Comparison of ENCODE assay signal across 2 cellular contexts in the genomic region with DNA sequence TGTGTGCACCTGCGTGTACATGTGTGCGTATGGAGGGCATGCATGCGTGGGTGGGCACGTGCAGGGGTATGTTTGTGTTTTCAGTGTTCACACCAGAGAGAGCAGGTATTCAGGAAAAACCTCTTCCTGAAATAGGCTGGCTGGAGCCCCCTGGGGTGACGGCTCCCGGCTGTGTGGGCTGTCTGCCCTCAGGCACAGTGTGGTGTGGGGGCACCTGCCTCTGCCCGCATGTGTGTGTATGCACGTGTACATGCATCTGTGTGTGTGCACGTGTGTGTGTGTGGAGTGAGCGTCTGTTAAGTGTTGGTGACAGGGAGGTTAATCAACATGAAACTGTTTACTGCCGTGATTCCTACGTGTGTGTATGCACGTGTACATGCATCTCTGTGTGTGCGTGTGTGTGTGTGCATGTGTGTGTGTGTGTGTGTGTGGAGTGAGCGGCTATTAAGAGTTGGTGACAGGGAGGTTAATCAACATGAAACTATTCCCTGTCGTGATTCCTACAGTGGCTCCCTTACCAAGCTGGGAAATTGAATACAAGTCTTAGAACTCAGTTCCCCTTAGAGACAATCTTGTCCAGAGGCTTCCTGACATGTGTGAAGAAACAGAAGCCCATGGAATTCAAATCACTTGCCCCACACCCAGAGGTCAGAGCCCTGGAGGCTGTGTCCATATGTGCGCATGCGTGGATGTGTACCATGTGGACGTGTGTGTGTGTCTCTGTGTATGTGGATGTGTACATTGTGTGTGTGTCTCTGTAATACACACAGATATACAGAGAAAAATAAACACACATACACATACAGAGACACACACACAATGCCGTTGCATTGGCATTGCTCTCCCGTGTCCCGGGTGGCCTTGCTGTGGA.
A peak's percentile ranks its signal among the peaks of the same experiment; 100 is the strongest.
TF ChIP-seq lines count a peak whose summit lies in the region.

No MANE protein-coding gene starts in this region.

TF ChIP-seq in HepG2, 621 proteins besides CTCF, POLR2A, EP300 and RAD21:
- TF ChIP-seq, protein P1, sequence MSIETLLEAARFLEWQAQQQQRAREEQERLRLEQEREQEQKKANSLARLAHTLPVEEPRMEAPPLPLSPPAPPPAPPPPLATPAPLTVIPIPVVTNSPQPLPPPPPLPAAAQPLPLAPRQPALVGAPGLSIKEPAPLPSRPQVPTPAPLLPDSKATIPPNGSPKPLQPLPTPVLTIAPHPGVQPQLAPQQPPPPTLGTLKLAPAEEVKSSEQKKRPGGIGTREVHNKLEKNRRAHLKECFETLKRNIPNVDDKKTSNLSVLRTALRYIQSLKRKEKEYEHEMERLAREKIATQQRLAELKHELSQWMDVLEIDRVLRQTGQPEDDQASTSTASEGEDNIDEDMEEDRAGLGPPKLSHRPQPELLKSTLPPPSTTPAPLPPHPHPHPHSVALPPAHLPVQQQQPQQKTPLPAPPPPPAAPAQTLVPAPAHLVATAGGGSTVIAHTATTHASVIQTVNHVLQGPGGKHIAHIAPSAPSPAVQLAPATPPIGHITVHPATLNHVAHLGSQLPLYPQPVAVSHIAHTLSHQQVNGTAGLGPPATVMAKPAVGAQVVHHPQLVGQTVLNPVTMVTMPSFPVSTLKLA (IDR thresholded peaks at IDR 0.05) = peak; percentile 65
- no peak for TF ChIP-seq ZNF720 (CRISPR knock-in tag; IDR thresholded peaks at IDR 0.05)
TF ChIP-seq in HepG2: peak in this region for 1.

TF ChIP-seq in H1, 55 proteins besides CTCF, POLR2A, EP300 and RAD21:
- TF ChIP-seq, protein P2, sequence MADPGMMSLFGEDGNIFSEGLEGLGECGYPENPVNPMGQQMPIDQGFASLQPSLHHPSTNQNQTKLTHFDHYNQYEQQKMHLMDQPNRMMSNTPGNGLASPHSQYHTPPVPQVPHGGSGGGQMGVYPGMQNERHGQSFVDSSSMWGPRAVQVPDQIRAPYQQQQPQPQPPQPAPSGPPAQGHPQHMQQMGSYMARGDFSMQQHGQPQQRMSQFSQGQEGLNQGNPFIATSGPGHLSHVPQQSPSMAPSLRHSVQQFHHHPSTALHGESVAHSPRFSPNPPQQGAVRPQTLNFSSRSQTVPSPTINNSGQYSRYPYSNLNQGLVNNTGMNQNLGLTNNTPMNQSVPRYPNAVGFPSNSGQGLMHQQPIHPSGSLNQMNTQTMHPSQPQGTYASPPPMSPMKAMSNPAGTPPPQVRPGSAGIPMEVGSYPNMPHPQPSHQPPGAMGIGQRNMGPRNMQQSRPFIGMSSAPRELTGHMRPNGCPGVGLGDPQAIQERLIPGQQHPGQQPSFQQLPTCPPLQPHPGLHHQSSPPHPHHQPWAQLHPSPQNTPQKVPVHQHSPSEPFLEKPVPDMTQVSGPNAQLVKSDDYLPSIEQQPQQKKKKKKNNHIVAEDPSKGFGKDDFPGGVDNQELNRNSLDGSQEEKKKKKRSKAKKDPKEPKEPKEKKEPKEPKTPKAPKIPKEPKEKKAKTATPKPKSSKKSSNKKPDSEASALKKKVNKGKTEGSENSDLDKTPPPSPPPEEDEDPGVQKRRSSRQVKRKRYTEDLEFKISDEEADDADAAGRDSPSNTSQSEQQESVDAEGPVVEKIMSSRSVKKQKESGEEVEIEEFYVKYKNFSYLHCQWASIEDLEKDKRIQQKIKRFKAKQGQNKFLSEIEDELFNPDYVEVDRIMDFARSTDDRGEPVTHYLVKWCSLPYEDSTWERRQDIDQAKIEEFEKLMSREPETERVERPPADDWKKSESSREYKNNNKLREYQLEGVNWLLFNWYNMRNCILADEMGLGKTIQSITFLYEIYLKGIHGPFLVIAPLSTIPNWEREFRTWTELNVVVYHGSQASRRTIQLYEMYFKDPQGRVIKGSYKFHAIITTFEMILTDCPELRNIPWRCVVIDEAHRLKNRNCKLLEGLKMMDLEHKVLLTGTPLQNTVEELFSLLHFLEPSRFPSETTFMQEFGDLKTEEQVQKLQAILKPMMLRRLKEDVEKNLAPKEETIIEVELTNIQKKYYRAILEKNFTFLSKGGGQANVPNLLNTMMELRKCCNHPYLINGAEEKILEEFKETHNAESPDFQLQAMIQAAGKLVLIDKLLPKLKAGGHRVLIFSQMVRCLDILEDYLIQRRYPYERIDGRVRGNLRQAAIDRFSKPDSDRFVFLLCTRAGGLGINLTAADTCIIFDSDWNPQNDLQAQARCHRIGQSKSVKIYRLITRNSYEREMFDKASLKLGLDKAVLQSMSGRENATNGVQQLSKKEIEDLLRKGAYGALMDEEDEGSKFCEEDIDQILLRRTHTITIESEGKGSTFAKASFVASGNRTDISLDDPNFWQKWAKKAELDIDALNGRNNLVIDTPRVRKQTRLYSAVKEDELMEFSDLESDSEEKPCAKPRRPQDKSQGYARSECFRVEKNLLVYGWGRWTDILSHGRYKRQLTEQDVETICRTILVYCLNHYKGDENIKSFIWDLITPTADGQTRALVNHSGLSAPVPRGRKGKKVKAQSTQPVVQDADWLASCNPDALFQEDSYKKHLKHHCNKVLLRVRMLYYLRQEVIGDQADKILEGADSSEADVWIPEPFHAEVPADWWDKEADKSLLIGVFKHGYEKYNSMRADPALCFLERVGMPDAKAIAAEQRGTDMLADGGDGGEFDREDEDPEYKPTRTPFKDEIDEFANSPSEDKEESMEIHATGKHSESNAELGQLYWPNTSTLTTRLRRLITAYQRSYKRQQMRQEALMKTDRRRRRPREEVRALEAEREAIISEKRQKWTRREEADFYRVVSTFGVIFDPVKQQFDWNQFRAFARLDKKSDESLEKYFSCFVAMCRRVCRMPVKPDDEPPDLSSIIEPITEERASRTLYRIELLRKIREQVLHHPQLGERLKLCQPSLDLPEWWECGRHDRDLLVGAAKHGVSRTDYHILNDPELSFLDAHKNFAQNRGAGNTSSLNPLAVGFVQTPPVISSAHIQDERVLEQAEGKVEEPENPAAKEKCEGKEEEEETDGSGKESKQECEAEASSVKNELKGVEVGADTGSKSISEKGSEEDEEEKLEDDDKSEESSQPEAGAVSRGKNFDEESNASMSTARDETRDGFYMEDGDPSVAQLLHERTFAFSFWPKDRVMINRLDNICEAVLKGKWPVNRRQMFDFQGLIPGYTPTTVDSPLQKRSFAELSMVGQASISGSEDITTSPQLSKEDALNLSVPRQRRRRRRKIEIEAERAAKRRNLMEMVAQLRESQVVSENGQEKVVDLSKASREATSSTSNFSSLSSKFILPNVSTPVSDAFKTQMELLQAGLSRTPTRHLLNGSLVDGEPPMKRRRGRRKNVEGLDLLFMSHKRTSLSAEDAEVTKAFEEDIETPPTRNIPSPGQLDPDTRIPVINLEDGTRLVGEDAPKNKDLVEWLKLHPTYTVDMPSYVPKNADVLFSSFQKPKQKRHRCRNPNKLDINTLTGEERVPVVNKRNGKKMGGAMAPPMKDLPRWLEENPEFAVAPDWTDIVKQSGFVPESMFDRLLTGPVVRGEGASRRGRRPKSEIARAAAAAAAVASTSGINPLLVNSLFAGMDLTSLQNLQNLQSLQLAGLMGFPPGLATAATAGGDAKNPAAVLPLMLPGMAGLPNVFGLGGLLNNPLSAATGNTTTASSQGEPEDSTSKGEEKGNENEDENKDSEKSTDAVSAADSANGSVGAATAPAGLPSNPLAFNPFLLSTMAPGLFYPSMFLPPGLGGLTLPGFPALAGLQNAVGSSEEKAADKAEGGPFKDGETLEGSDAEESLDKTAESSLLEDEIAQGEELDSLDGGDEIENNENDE (IDR thresholded peaks at IDR 0.05; ENCODE audit: insufficient replicate concordance, low read length) = no peak
- TF ChIP-seq SAP30 (IDR thresholded peaks at IDR 0.05; ENCODE audit: insufficient read depth, insufficient replicate concordance, low read length) (no peak), NANOG (IDR thresholded peaks at IDR 0.05; ENCODE audit: insufficient read depth, low read depth, low read length, poor library complexity, severe bottlenecking) (no peak), CBX5 (IDR thresholded peaks at IDR 0.05; ENCODE audit: low read depth, low read length) (no peak), BRCA1 (IDR thresholded peaks at IDR 0.05; ENCODE audit: low read depth, low read length) (no peak), POU5F1 (IDR thresholded peaks at IDR 0.05; ENCODE audit: low read depth, low read length) (no peak)
